In the genomic region with DNA sequence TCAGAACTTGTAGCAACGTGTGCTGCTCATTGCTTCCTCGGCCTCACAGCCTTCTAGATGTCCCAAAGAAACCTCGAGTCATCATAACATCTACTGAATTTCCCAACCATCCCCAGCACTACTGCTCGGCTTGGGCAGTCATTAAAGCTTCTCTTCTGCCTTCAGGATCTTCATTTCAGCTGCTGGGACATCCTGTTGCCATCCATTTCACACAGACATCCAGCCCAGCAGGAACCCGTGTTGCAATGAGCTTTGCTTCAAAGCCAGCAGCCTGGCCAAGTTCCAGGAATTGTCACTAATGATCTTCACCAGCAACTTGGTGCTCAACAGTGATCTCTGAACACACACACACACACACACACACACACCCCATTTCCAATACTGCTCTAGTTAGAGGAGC, we compare ENCODE assay signal across 9 cellular contexts. TPM values are rescaled to one million over a fixed set of nuclear protein-coding genes. Genes with fewer than 3 reads are reported as not detected.
DNase-seq lines count a peak whose midpoint lies in the region; ATAC-seq and TF ChIP-seq lines count a peak whose summit lies in the region.
"Had no signal": no experiment of that assay in that cellular context is flagged by ENCODE, and none has a peak within 500 bp of the region (broad histone marks: within the 10 kb centered on the region; RNA-seq: fewer than 3 reads in every experiment).

No MANE protein-coding gene starts in this region.

- DNase-seq in adipocyte (ENCODE audit: low read depth) (peak; percentile 81), iris pigment epithelial cell (ENCODE audit: low read depth) (peak; percentile 80), stomach (peak; percentile 55), dedifferentiated amniotic fluid mesenchymal stem cell (ENCODE audit: extremely low spot score) (no peak)
- no peak for DNase-seq in activated effector memory CD4-positive, alpha-beta T cell treated with Interleukin-2 at 50 U/mL for 16 hours
- DNase-seq in effector memory CD4-positive, alpha-beta T cell = no peak
- DNase-seq: stimulated activated CD4-positive, alpha-beta T cell treated with anti-CD3 and anti-CD28 coated beads, Interleukin-15, amount 100 ng/mL, for 24 hours had no signal

- H3K4me1 ChIP-seq in adipocyte (ENCODE audit: control insufficient read depth, insufficient read depth, low read length) (peaks cover 52% of the 10 kb centered on the region), stomach (peaks cover 28 to 93% (median 66%) of the 10 kb centered on the region in 4 donors)
- H3K4me1 ChIP-seq in effector memory CD4-positive, alpha-beta T cell (ENCODE audit: control insufficient read depth, insufficient read depth, low read length, poor library complexity, severe bottlenecking) = no peaks in the 10 kb centered on the region

- intact Hi-C loops in stomach (cut with DNase I; ENCODE audit: low total_unique reads) = no loop called here

- TF ChIP-seq CTCF in stomach (IDR thresholded peaks at IDR 0.05) = no peak

- no peak for TF ChIP-seq POLR2A in stomach (IDR thresholded peaks at IDR 0.05)

- H3K27me3 ChIP-seq in adipocyte (replicated peaks; ENCODE audit: control insufficient read depth, insufficient read depth, low read length) (no peaks in the 10 kb centered on the region), stomach (no peaks in the 10 kb centered on the region)
- H3K27me3 ChIP-seq in effector memory CD4-positive, alpha-beta T cell (replicated peaks; ENCODE audit: control insufficient read depth, insufficient read depth, low read length, poor library complexity, severe bottlenecking) = no peaks in the 10 kb centered on the region

- TF ChIP-seq RAD21 in Ishikawa (IDR thresholded peaks at IDR 0.05; ENCODE audit: low read depth) = no peak

- TF ChIP-seq EP300 in Ishikawa (IDR thresholded peaks at IDR 0.05; ENCODE audit: borderline replicate concordance) = no peak
- TF ChIP-seq EP300 in stomach (IDR thresholded peaks at IDR 0.05) = no peak

- H3K4me3 ChIP-seq in adipocyte (ENCODE audit: low read length) = no peak overlapping the region
- no peak overlapping the region for H3K4me3 ChIP-seq in stomach
- no peak overlapping the region for H3K4me3 ChIP-seq in effector memory CD4-positive, alpha-beta T cell (ENCODE audit: insufficient read depth, low read depth, low read length, poor library complexity, severe bottlenecking)

- H3K27ac ChIP-seq in stomach = peak overlapping the region in 4 of 5 donors; percentile 24 to 58 (median 57)
- H3K27ac ChIP-seq in effector memory CD4-positive, alpha-beta T cell (ENCODE audit: insufficient read depth, low read length, poor library complexity, severe bottlenecking) = no peak overlapping the region

- H3K9me3 ChIP-seq in adipocyte (ENCODE audit: control insufficient read depth, low read length) (no peaks in the 10 kb centered on the region), stomach (no peaks in the 10 kb centered on the region)
- H3K9me3 ChIP-seq in effector memory CD4-positive, alpha-beta T cell (ENCODE audit: control insufficient read depth, low read length) = no peaks in the 10 kb centered on the region

- ATAC-seq in GM19023 (IDR thresholded peaks at IDR 0.05; ENCODE audit: unreplicated experiment) = no peak

- no peak overlapping the region for H3K9ac ChIP-seq in adipocyte (ENCODE audit: low read length)

- no peaks in the 10 kb centered on the region for H3K36me3 ChIP-seq in adipocyte (ENCODE audit: control insufficient read depth, insufficient read depth, low read length, severe bottlenecking)
- no peaks in the 10 kb centered on the region for H3K36me3 ChIP-seq in stomach
- no peaks in the 10 kb centered on the region for H3K36me3 ChIP-seq in effector memory CD4-positive, alpha-beta T cell (ENCODE audit: control insufficient read depth, insufficient read depth, low read length)

- 48 to 72% (median 54%) methylated on average over 5 of the region's 5 CpGs for WGBS in stomach, 5 donors

TF ChIP-seq in Ishikawa, 13 proteins besides CTCF, POLR2A, EP300 and RAD21:
- TF ChIP-seq TAF1 (IDR thresholded peaks at IDR 0.05; ENCODE audit: low read depth) = no peak
- no peak for TF ChIP-seq TEAD4 (IDR thresholded peaks at IDR 0.05)
- TF ChIP-seq CEBPB (IDR thresholded peaks at IDR 0.05) = 0 out of 2 replicates have a peak, but pooled peaks have one; percentile 43
- 0 out of 2 replicates have a peak, but pooled peaks have one; percentile 30 for TF ChIP-seq NFIC (IDR thresholded peaks at IDR 0.05)

RNA-seq across cellular contexts. Expression of a gene that starts 18.5 kb away (rescaled TPM):
- 100 to 1,000 TPM in 2 of 5 donors, 10 to 100 TPM in 3; 56.2 to 194 (median 92.2) TPM for total RNA-seq in stomach
- 10 to 100 TPM; 17.9 to 50.8 (median 37.9) TPM for polyA plus RNA-seq in stomach

Comparison
In these comparisons a context has a peak if more than half of its experiments do, and no peak if none do; other contexts are left out.
1. DNase-seq: peak in adipocyte (single experiment), iris pigment epithelial cell (single experiment) and stomach (single experiment); none in dedifferentiated amniotic fluid mesenchymal stem cell (single experiment), activated effector memory CD4-positive, alpha-beta T cell treated with Interleukin-2 at 50 U/mL for 16 hours (single experiment) and effector memory CD4-positive, alpha-beta T cell (0 of 3).